8 cellular contexts compared by ENCODE assay signal in the genomic region with DNA sequence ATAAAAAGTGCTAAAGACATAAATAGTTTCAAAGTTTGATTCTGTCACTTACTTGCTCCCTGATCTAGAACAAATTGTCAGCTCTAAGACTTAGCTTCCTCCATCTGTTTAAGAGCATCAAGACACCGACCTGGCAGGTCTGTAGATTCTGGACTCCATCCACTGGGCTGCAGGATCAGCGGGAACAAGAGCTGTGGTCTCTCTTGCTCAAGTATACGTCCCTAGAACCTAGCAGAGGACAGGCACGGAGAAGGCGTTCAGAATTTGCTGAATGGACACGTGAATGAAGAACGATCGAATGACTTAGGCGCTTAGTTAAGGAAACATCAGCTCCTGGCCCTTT. TPM values are rescaled to one million over a fixed set of nuclear protein-coding genes. Genes with fewer than 3 reads are reported as not detected.
DNase-seq lines count a peak whose midpoint lies in the region; ATAC-seq and TF ChIP-seq lines count a peak whose summit lies in the region.

No MANE protein-coding gene starts in this region.

- H3K27ac Mint-ChIP-seq in Calu3 (ENCODE audit: unreplicated experiment), result no peak overlapping the region
- peak overlapping the region; percentile 80 for H3K27ac Mint-ChIP-seq in mesothelial cell of epicardium

- no TSS peak for BruUV-seq in Calu3 (replicated peaks; lab: Mats Ljungman, UMichigan)

- intact Hi-C loops in Calu3 (cut with micrococcal nuclease; ENCODE audit: unreplicated experiment), result no loop called here

- H3K27me3 Mint-ChIP-seq in Calu3 (ENCODE audit: unreplicated experiment) (no peaks in the 10 kb centered on the region), mesothelial cell of epicardium (ENCODE audit: low read depth) (no peaks in the 10 kb centered on the region)

- H3K9me3 Mint-ChIP-seq in Calu3 (ENCODE audit: low read depth, unreplicated experiment), result no peaks in the 10 kb centered on the region
- H3K9me3 Mint-ChIP-seq in mesothelial cell of epicardium, result no peaks in the 10 kb centered on the region

- TF ChIP-seq CTCF in Calu3 (IDR thresholded peaks at IDR 0.05; ENCODE audit: unreplicated experiment) (no peak), mesothelial cell of epicardium (IDR thresholded peaks at IDR 0.05; ENCODE audit: unreplicated experiment) (no peak)

- peak overlapping the region; percentile 63 for H3K4me3 Mint-ChIP-seq in Calu3 (ENCODE audit: low read depth, unreplicated experiment)
- H3K4me3 Mint-ChIP-seq in mesothelial cell of epicardium, result peak overlapping the region; percentile 77

- ATAC-seq in HG03565 (IDR thresholded peaks at IDR 0.05; ENCODE audit: unreplicated experiment), result no peak

- peaks cover 7% of the 10 kb centered on the region for H3K36me3 Mint-ChIP-seq in Calu3 (ENCODE audit: insufficient read depth, unreplicated experiment)
- peaks cover 17% of the 10 kb centered on the region for H3K36me3 Mint-ChIP-seq in mesothelial cell of epicardium

- CTCF ChIA-PET in Calu3 (lab: Charles Lee), result interaction anchor here (1.0 kb wide), 1 partner anchor 18 kb away, joined by 6 read pairs; no protein-coding TSS in a partner anchor

- DNase-seq in Calu3 (no peak), NCI-H146 (lab: John Stamatoyannopoulos, UW) (peak; percentile 66), cerebellar cortex (ENCODE audit: low spot score) (peak; percentile 65), mesothelial cell of epicardium (ENCODE audit: low spot score in 2 of 2, unreplicated experiment in 2 of 2) (no peak), cortex of kidney (lab: John Stamatoyannopoulos, UW) (no peak), SIG-M5 (lab: John Stamatoyannopoulos, UW) (no peak), NCI-H1436 treated with DMSO at 0.1 percent for 48 hours (lab: John Stamatoyannopoulos, UW) (no peak)

- H3K4me1 Mint-ChIP-seq in Calu3 (ENCODE audit: low read depth, unreplicated experiment) (no peaks in the 10 kb centered on the region), mesothelial cell of epicardium (peaks cover 29% of the 10 kb centered on the region)

RNA-seq across cellular contexts. Expression of a gene that starts 1.1 kb away (rescaled TPM):
- 10.2 and 13.3 TPM in 2 replicates for total RNA-seq in Calu3 (2022)
- total RNA-seq in mesothelial cell of epicardium, result 57.6 to 62.8 TPM (median 62.7 TPM) in 3 replicates

RNA-seq across cellular contexts. Expression of a gene that starts 33.5 kb away (rescaled TPM):
- total RNA-seq in Calu3 (2022) (21.2 and 22.2 TPM in 2 replicates), mesothelial cell of epicardium (21.7 to 22.9 TPM (median 22.6 TPM) in 3 replicates)

Comparison
In these comparisons a context has a peak if more than half of its experiments do, and no peak if none do; other contexts are left out.
1. DNase-seq: peak in NCI-H146 (single experiment) and cerebellar cortex (single experiment); none in Calu3 (single experiment), mesothelial cell of epicardium (0 of 2), cortex of kidney (single experiment), SIG-M5 (single experiment) and NCI-H1436 treated with DMSO at 0.1 percent for 48 hours (single experiment).